Comparison of ENCODE assay signal across 13 cellular contexts in genomic region chr2:171325886-171326585, GRCh38.
A peak's percentile ranks its signal among the peaks of the same experiment; 100 is the strongest.
DNase-seq lines count a peak whose midpoint lies in the region; ATAC-seq and TF ChIP-seq lines count a peak whose summit lies in the region.
"Had no signal": no experiment of that assay in that cellular context is flagged by ENCODE, and none has a peak within 500 bp of the region (broad histone marks: within the 10 kb centered on the region; RNA-seq: fewer than 3 reads in every experiment).

No MANE protein-coding gene starts in this region.

- peaks cover 56% of the 10 kb centered on the region for H3K4me1 Mint-ChIP-seq in activated naive CD8-positive, alpha-beta T cell treated with anti-CD3 and anti-CD28 coated beads, Interleukin-2, amount 50 U/mL, for 24 hours
- H3K4me1 Mint-ChIP-seq in endothelial cell (ENCODE audit: unreplicated experiment), result peaks cover 19% of the 10 kb centered on the region
- H3K4me1 Mint-ChIP-seq: nephron progenitor cell had no signal

- H3K9me3 ChIP-seq in BLaER1, result no peaks in the 10 kb centered on the region
- H3K9me3 ChIP-seq: BE2C had no signal

- H3K9ac ChIP-seq in BLaER1, result no peak overlapping the region

- no peak overlapping the region for H3K4me3 ChIP-seq in BLaER1

- no peaks in the 10 kb centered on the region for H3K27me3 ChIP-seq in BLaER1
- H3K27me3 ChIP-seq: BE2C had no signal

- H3K9me3 Mint-ChIP-seq in activated naive CD8-positive, alpha-beta T cell treated with anti-CD3 and anti-CD28 coated beads, Interleukin-2, amount 50 U/mL, for 24 hours, result no peaks in the 10 kb centered on the region
- no peaks in the 10 kb centered on the region for H3K9me3 Mint-ChIP-seq in endothelial cell (ENCODE audit: unreplicated experiment)
- H3K9me3 Mint-ChIP-seq: nephron progenitor cell had no signal

- peak overlapping the region; percentile 40 for H3K4me3 Mint-ChIP-seq in activated naive CD8-positive, alpha-beta T cell treated with anti-CD3 and anti-CD28 coated beads, Interleukin-2, amount 50 U/mL, for 24 hours
- H3K4me3 Mint-ChIP-seq in endothelial cell (ENCODE audit: unreplicated experiment), result no peak overlapping the region
- H3K4me3 Mint-ChIP-seq: nephron progenitor cell had no signal

- intact Hi-C loops in head of caudate nucleus (cut with DNase I), result no loop called here

- no peaks in the 10 kb centered on the region for H3K27me3 Mint-ChIP-seq in activated naive CD8-positive, alpha-beta T cell treated with anti-CD3 and anti-CD28 coated beads, Interleukin-2, amount 50 U/mL, for 24 hours
- H3K27me3 Mint-ChIP-seq in endothelial cell (ENCODE audit: unreplicated experiment), result no peaks in the 10 kb centered on the region

- H4K20me1 ChIP-seq in BLaER1, result no peaks in the 10 kb centered on the region

- peaks cover 15% of the 10 kb centered on the region; the same call in 1 of the 2 replicates for H3K36me3 ChIP-seq in BLaER1
- H3K36me3 ChIP-seq: BE2C had no signal

- H3K4me1 ChIP-seq in BLaER1, result peaks cover 25% of the 10 kb centered on the region; the same call in 1 of the 2 replicates
- H3K4me1 ChIP-seq: BE2C had no signal

- no peak for DNase-seq in activated naive CD8-positive, alpha-beta T cell treated with anti-CD3 and anti-CD28 coated beads, Interleukin-2, amount 50 U/mL, for 24 hours
- no peak for DNase-seq in endothelial cell (ENCODE audit: low spot score)
- no peak for DNase-seq in NCI-H187 (lab: John Stamatoyannopoulos, UW)
- DNase-seq in NCI-H1417 (lab: John Stamatoyannopoulos, UW), result no peak
- no peak for DNase-seq in head of caudate nucleus
- DNase-seq: anterior cingulate cortex; BE2C; nephron progenitor cell; stimulated activated CD4-positive, alpha-beta T cell treated with anti-CD3 and anti-CD28 coated beads, Interleukin-1b, Interleukin-23, amount 100 ng/mL, for 48 hours had no signal

- peak overlapping the region; percentile 25; the same call in 1 of the 2 replicates for H3K4me2 ChIP-seq in BLaER1

- peak overlapping the region; percentile 78 for H3K27ac Mint-ChIP-seq in activated naive CD8-positive, alpha-beta T cell treated with anti-CD3 and anti-CD28 coated beads, Interleukin-2, amount 50 U/mL, for 24 hours
- no peak overlapping the region for H3K27ac Mint-ChIP-seq in endothelial cell (ENCODE audit: unreplicated experiment)
- H3K27ac Mint-ChIP-seq: nephron progenitor cell had no signal

- peaks cover 48% of the 10 kb centered on the region for H3K36me3 Mint-ChIP-seq in activated naive CD8-positive, alpha-beta T cell treated with anti-CD3 and anti-CD28 coated beads, Interleukin-2, amount 50 U/mL, for 24 hours (ENCODE audit: low read depth)
- no peaks in the 10 kb centered on the region for H3K36me3 Mint-ChIP-seq in endothelial cell (ENCODE audit: low read depth, unreplicated experiment)

- no peak for TF ChIP-seq CTCF in endothelial cell (IDR thresholded peaks at IDR 0.05; ENCODE audit: unreplicated experiment)

- peak; percentile 48 for ATAC-seq in GM18867 (IDR thresholded peaks at IDR 0.05; ENCODE audit: unreplicated experiment)
- peak; percentile 62 for ATAC-seq in HG03442 (IDR thresholded peaks at IDR 0.05; ENCODE audit: unreplicated experiment)
- peak; percentile 73 for ATAC-seq in activated naive CD8-positive, alpha-beta T cell treated with anti-CD3 and anti-CD28 coated beads, Interleukin-2, amount 50 U/mL, for 24 hours

- no peak overlapping the region for H3K27ac ChIP-seq in BLaER1
- H3K27ac ChIP-seq: epithelial cell of prostate had no signal
